In the genomic region with DNA sequence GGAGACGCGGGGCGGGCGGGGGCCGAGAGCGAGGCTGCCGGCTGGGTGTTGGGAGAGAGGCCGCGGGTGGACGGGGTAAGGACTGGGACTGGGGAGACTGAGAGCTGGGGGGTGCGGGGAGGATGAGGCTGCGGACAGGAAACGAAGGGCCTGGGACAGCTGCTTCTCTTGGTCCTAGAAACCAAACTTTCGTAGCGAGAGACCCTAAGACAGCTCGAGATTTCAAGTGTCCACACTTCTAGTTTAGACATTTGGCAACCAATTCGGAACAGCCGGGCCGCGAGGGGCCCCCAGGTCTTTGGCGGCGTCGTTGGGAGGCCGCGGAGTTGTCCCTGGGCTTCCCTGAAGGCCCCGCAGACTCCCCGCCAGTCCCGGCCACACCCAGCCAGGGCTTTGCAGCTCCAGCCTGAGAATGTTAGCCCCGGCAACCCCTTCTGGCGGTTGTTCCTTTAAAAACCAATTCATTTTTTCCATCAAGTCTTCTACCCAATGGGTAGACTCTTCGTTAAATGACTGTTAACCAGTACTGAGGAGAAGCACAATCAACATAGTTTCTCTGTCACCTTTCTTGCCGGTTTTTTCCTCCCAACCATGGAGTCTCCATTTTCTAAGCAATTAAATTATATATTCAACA, we compare ENCODE assay signal across 1 cellular context.
TF ChIP-seq lines count a peak whose summit lies in the region.

No MANE protein-coding gene starts in this region.

TF ChIP-seq in SK-N-SH treated with all-trans-retinoic acid at 6 μM for 48 hours, 23 proteins besides CTCF, POLR2A, EP300 and RAD21 (continued from another document):
- TF ChIP-seq TCF4 (CRISPR knock-in tag; IDR thresholded peaks at IDR 0.05; ENCODE audit: borderline replicate concordance): no peak
- TF ChIP-seq ESRRG (CRISPR knock-in tag; IDR thresholded peaks at IDR 0.05): no peak
- TF ChIP-seq ARNTL (CRISPR knock-in tag; IDR thresholded peaks at IDR 0.05; ENCODE audit: borderline replicate concordance, low read depth): no peak
- TF ChIP-seq, protein P1, sequence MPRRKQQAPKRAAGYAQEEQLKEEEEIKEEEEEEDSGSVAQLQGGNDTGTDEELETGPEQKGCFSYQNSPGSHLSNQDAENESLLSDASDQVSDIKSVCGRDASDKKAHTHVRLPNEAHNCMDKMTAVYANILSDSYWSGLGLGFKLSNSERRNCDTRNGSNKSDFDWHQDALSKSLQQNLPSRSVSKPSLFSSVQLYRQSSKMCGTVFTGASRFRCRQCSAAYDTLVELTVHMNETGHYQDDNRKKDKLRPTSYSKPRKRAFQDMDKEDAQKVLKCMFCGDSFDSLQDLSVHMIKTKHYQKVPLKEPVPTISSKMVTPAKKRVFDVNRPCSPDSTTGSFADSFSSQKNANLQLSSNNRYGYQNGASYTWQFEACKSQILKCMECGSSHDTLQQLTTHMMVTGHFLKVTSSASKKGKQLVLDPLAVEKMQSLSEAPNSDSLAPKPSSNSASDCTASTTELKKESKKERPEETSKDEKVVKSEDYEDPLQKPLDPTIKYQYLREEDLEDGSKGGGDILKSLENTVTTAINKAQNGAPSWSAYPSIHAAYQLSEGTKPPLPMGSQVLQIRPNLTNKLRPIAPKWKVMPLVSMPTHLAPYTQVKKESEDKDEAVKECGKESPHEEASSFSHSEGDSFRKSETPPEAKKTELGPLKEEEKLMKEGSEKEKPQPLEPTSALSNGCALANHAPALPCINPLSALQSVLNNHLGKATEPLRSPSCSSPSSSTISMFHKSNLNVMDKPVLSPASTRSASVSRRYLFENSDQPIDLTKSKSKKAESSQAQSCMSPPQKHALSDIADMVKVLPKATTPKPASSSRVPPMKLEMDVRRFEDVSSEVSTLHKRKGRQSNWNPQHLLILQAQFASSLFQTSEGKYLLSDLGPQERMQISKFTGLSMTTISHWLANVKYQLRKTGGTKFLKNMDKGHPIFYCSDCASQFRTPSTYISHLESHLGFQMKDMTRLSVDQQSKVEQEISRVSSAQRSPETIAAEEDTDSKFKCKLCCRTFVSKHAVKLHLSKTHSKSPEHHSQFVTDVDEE (CRISPR knock-in tag; IDR thresholded peaks at IDR 0.05): no peak
- no peak for TF ChIP-seq ZFP30 (CRISPR knock-in tag; IDR thresholded peaks at IDR 0.05)
- TF ChIP-seq RARB (CRISPR knock-in tag; IDR thresholded peaks at IDR 0.05): no peak
- no peak for TF ChIP-seq TOX (CRISPR knock-in tag; IDR thresholded peaks at IDR 0.05; ENCODE audit: borderline replicate concordance)
- TF ChIP-seq ZFP3 (CRISPR knock-in tag; IDR thresholded peaks at IDR 0.05): no peak
- no peak for TF ChIP-seq ZNF8 (CRISPR knock-in tag; IDR thresholded peaks at IDR 0.05)
